ENCODE assay signal across 1 cellular context in the genomic region with DNA sequence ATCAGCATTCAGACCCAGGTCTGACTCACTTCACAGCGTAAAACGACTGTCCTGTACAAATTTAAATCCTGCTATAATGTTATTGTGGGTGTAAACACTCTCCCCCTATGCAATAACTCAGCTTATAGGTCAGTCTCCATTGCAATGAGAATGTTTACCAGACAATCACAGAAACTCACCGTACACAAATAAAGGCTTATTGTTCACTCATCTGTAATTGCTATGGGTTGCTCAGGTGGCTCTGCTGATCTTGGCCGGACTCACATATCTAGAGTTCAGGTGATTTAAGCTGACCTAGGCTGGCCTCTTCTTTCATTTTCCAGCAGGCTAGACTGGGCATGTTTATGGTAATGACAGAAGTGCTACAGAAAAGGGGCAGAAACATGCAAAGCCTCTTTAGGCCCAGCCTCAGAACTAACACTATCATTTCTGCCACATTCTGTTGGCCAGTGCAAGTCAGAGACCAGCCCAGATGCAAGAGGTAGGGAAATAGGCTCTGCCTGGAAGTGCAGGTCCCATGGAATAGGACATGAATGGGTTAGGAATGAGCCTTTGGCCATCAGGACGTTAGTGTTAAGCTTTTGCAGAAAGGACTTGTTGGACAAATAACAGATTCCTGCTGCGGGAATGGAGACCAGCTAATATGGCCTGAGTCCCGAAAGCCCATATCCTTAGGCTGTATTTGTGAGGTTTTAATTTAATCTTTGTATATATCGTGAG.
TF ChIP-seq lines count a peak whose summit lies in the region.

No MANE protein-coding gene starts in this region.

TF ChIP-seq in HepG2, 621 proteins besides CTCF, POLR2A, EP300 and RAD21 (continued from another document and continues in another):
- TF ChIP-seq, protein P1, sequence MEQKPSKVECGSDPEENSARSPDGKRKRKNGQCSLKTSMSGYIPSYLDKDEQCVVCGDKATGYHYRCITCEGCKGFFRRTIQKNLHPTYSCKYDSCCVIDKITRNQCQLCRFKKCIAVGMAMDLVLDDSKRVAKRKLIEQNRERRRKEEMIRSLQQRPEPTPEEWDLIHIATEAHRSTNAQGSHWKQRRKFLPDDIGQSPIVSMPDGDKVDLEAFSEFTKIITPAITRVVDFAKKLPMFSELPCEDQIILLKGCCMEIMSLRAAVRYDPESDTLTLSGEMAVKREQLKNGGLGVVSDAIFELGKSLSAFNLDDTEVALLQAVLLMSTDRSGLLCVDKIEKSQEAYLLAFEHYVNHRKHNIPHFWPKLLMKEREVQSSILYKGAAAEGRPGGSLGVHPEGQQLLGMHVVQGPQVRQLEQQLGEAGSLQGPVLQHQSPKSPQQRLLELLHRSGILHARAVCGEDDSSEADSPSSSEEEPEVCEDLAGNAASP (CRISPR knock-in tag; IDR thresholded peaks at IDR 0.05; ENCODE audit: borderline replicate concordance) = peak; percentile 33; the same call in 1 of the 2 replicates
- TF ChIP-seq ZFP90 (CRISPR knock-in tag; IDR thresholded peaks at IDR 0.05; ENCODE audit: borderline replicate concordance) (0 out of 2 replicates have a peak, but pooled peaks have one; percentile 54), POLR2AphosphoS5 (IDR thresholded peaks at IDR 0.05; ENCODE audit: low read depth, low read length) (peak; percentile 54; the same call in 1 of the 2 replicates), ZNF326 (CRISPR knock-in tag; IDR thresholded peaks at IDR 0.05; ENCODE audit: borderline replicate concordance) (no peak), AKAP8 (CRISPR knock-in tag; IDR thresholded peaks at IDR 0.05) (peak; percentile 71; the same call in 1 of the 2 replicates), PAF1 (CRISPR knock-in tag; IDR thresholded peaks at IDR 0.05) (peak; percentile 79; the same call in 1 of the 2 replicates), SP2 (CRISPR knock-in tag; IDR thresholded peaks at IDR 0.05) (no peak), ZNF484 (CRISPR knock-in tag; IDR thresholded peaks at IDR 0.05; ENCODE audit: borderline replicate concordance, low read depth) (no peak), ZNF792 (CRISPR knock-in tag; IDR thresholded peaks at IDR 0.05) (0 out of 2 replicates have a peak, but pooled peaks have one; percentile 22), ZNF136 (CRISPR knock-in tag; IDR thresholded peaks at IDR 0.05; ENCODE audit: low read depth) (no peak), ZNF354B (CRISPR knock-in tag; IDR thresholded peaks at IDR 0.05) (0 out of 2 replicates have a peak, but pooled peaks have one; percentile 69), PLRG1 (conservative IDR thresholded peaks at IDR 0.05) (no peak), TP53 (CRISPR knock-in tag; conservative IDR thresholded peaks at IDR 0.05) (peak; percentile 97), TEAD3 (CRISPR knock-in tag; optimal IDR thresholded peaks at IDR 0.05; ENCODE audit: borderline replicate concordance) (peak; percentile 14), SAP130 (CRISPR knock-in tag; IDR thresholded peaks at IDR 0.05; ENCODE audit: low read depth) (peak; percentile 27; the same call in 1 of the 2 replicates), AHR (CRISPR knock-in tag; IDR thresholded peaks at IDR 0.05) (no peak), IRF2 (CRISPR knock-in tag; IDR thresholded peaks at IDR 0.05) (0 out of 2 replicates have a peak, but pooled peaks have one; percentile 7), TBP (CRISPR knock-in tag; IDR thresholded peaks at IDR 0.05) (no peak), KAT7 (CRISPR knock-in tag; IDR thresholded peaks at IDR 0.05; ENCODE audit: borderline replicate concordance) (peak; percentile 50; the same call in 1 of the 2 replicates), ZNF607 (CRISPR knock-in tag; IDR thresholded peaks at IDR 0.05; ENCODE audit: borderline replicate concordance) (no peak), EEA1 (CRISPR knock-in tag; IDR thresholded peaks at IDR 0.05; ENCODE audit: borderline replicate concordance) (no peak), SP5 (CRISPR knock-in tag; IDR thresholded peaks at IDR 0.05; ENCODE audit: borderline replicate concordance, low read depth) (no peak), REXO4 (CRISPR knock-in tag; IDR thresholded peaks at IDR 0.05; ENCODE audit: borderline replicate concordance) (0 out of 2 replicates have a peak, but pooled peaks have one; percentile 40), SOX6 (IDR thresholded peaks at IDR 0.05) (no peak), SOX6 (CRISPR knock-in tag; IDR thresholded peaks at IDR 0.05) (peak; percentile 44; the same call in 1 of the 2 replicates), SATB2 (CRISPR knock-in tag; IDR thresholded peaks at IDR 0.05) (no peak), ZNF788 (CRISPR knock-in tag; IDR thresholded peaks at IDR 0.05; ENCODE audit: borderline replicate concordance) (no peak), SOX13 (IDR thresholded peaks at IDR 0.05) (no peak), SOX13 (CRISPR knock-in tag; conservative IDR thresholded peaks at IDR 0.05 in 1 of 2, IDR thresholded peaks at IDR 0.05 in 1 of 2) (peak in 1 of 2 experiments; percentile 58; a peak in 1 of 4 replicates), HNRNPK (IDR thresholded peaks at IDR 0.05; ENCODE audit: low read depth, low read length, poor library complexity, severe bottlenecking) (no peak), ZBTB7A (CRISPR knock-in tag; IDR thresholded peaks at IDR 0.05) (no peak), ZNF34 (CRISPR knock-in tag; IDR thresholded peaks at IDR 0.05; ENCODE audit: borderline replicate concordance) (no peak), ZMAT3 (CRISPR knock-in tag; conservative IDR thresholded peaks at IDR 0.05) (no peak)
- TF ChIP-seq, protein P2, sequence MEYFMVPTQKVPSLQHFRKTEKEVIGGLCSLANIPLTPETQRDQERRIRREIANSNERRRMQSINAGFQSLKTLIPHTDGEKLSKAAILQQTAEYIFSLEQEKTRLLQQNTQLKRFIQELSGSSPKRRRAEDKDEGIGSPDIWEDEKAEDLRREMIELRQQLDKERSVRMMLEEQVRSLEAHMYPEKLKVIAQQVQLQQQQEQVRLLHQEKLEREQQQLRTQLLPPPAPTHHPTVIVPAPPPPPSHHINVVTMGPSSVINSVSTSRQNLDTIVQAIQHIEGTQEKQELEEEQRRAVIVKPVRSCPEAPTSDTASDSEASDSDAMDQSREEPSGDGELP (IDR thresholded peaks at IDR 0.05; ENCODE audit: borderline replicate concordance, low read depth) = 0 out of 2 replicates have a peak, but pooled peaks have one; percentile 11
- TF ChIP-seq, protein P3, sequence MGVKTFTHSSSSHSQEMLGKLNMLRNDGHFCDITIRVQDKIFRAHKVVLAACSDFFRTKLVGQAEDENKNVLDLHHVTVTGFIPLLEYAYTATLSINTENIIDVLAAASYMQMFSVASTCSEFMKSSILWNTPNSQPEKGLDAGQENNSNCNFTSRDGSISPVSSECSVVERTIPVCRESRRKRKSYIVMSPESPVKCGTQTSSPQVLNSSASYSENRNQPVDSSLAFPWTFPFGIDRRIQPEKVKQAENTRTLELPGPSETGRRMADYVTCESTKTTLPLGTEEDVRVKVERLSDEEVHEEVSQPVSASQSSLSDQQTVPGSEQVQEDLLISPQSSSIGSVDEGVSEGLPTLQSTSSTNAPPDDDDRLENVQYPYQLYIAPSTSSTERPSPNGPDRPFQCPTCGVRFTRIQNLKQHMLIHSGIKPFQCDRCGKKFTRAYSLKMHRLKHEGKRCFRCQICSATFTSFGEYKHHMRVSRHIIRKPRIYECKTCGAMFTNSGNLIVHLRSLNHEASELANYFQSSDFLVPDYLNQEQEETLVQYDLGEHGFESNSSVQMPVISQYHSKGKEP (CRISPR knock-in tag; IDR thresholded peaks at IDR 0.05) = no peak
- TF ChIP-seq, protein P4, sequence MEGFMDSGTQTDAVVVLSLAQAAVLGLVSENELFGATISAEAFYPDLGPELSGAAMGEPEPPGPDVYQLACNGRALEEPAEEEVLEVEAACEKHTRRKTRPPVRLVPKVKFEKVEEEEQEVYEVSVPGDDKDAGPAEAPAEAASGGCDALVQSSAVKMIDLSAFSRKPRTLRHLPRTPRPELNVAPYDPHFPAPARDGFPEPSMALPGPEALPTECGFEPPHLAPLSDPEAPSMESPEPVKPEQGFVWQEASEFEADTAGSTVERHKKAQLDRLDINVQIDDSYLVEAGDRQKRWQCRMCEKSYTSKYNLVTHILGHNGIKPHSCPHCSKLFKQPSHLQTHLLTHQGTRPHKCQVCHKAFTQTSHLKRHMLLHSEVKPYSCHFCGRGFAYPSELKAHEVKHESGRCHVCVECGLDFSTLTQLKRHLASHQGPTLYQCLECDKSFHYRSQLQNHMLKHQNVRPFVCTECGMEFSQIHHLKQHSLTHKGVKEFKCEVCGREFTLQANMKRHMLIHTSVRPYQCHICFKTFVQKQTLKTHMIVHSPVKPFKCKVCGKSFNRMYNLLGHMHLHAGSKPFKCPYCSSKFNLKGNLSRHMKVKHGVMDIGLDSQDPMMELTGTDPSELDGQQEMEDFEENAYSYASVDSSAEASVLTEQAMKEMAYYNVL (CRISPR knock-in tag; IDR thresholded peaks at IDR 0.05; ENCODE audit: borderline replicate concordance) = peak; percentile 36; the same call in 1 of the 2 replicates
- TF ChIP-seq, protein P5, sequence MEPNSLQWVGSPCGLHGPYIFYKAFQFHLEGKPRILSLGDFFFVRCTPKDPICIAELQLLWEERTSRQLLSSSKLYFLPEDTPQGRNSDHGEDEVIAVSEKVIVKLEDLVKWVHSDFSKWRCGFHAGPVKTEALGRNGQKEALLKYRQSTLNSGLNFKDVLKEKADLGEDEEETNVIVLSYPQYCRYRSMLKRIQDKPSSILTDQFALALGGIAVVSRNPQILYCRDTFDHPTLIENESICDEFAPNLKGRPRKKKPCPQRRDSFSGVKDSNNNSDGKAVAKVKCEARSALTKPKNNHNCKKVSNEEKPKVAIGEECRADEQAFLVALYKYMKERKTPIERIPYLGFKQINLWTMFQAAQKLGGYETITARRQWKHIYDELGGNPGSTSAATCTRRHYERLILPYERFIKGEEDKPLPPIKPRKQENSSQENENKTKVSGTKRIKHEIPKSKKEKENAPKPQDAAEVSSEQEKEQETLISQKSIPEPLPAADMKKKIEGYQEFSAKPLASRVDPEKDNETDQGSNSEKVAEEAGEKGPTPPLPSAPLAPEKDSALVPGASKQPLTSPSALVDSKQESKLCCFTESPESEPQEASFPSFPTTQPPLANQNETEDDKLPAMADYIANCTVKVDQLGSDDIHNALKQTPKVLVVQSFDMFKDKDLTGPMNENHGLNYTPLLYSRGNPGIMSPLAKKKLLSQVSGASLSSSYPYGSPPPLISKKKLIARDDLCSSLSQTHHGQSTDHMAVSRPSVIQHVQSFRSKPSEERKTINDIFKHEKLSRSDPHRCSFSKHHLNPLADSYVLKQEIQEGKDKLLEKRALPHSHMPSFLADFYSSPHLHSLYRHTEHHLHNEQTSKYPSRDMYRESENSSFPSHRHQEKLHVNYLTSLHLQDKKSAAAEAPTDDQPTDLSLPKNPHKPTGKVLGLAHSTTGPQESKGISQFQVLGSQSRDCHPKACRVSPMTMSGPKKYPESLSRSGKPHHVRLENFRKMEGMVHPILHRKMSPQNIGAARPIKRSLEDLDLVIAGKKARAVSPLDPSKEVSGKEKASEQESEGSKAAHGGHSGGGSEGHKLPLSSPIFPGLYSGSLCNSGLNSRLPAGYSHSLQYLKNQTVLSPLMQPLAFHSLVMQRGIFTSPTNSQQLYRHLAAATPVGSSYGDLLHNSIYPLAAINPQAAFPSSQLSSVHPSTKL (CRISPR knock-in tag; IDR thresholded peaks at IDR 0.05) = peak; percentile 36; the same call in 1 of the 2 replicates
- TF ChIP-seq, protein P6, sequence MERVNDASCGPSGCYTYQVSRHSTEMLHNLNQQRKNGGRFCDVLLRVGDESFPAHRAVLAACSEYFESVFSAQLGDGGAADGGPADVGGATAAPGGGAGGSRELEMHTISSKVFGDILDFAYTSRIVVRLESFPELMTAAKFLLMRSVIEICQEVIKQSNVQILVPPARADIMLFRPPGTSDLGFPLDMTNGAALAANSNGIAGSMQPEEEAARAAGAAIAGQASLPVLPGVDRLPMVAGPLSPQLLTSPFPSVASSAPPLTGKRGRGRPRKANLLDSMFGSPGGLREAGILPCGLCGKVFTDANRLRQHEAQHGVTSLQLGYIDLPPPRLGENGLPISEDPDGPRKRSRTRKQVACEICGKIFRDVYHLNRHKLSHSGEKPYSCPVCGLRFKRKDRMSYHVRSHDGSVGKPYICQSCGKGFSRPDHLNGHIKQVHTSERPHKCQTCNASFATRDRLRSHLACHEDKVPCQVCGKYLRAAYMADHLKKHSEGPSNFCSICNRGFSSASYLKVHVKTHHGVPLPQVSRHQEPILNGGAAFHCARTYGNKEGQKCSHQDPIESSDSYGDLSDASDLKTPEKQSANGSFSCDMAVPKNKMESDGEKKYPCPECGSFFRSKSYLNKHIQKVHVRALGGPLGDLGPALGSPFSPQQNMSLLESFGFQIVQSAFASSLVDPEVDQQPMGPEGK (CRISPR knock-in tag; IDR thresholded peaks at IDR 0.05) = no peak
- TF ChIP-seq, protein P7, sequence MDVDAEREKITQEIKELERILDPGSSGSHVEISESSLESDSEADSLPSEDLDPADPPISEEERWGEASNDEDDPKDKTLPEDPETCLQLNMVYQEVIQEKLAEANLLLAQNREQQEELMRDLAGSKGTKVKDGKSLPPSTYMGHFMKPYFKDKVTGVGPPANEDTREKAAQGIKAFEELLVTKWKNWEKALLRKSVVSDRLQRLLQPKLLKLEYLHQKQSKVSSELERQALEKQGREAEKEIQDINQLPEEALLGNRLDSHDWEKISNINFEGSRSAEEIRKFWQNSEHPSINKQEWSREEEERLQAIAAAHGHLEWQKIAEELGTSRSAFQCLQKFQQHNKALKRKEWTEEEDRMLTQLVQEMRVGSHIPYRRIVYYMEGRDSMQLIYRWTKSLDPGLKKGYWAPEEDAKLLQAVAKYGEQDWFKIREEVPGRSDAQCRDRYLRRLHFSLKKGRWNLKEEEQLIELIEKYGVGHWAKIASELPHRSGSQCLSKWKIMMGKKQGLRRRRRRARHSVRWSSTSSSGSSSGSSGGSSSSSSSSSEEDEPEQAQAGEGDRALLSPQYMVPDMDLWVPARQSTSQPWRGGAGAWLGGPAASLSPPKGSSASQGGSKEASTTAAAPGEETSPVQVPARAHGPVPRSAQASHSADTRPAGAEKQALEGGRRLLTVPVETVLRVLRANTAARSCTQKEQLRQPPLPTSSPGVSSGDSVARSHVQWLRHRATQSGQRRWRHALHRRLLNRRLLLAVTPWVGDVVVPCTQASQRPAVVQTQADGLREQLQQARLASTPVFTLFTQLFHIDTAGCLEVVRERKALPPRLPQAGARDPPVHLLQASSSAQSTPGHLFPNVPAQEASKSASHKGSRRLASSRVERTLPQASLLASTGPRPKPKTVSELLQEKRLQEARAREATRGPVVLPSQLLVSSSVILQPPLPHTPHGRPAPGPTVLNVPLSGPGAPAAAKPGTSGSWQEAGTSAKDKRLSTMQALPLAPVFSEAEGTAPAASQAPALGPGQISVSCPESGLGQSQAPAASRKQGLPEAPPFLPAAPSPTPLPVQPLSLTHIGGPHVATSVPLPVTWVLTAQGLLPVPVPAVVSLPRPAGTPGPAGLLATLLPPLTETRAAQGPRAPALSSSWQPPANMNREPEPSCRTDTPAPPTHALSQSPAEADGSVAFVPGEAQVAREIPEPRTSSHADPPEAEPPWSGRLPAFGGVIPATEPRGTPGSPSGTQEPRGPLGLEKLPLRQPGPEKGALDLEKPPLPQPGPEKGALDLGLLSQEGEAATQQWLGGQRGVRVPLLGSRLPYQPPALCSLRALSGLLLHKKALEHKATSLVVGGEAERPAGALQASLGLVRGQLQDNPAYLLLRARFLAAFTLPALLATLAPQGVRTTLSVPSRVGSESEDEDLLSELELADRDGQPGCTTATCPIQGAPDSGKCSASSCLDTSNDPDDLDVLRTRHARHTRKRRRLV (CRISPR knock-in tag; IDR thresholded peaks at IDR 0.05) = 0 out of 2 replicates have a peak, but pooled peaks have one; percentile 18
- TF ChIP-seq, protein P8, sequence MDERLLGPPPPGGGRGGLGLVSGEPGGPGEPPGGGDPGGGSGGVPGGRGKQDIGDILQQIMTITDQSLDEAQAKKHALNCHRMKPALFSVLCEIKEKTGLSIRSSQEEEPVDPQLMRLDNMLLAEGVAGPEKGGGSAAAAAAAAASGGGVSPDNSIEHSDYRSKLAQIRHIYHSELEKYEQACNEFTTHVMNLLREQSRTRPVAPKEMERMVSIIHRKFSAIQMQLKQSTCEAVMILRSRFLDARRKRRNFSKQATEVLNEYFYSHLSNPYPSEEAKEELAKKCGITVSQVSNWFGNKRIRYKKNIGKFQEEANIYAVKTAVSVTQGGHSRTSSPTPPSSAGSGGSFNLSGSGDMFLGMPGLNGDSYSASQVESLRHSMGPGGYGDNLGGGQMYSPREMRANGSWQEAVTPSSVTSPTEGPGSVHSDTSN (CRISPR knock-in tag; IDR thresholded peaks at IDR 0.05) = no peak
